In genomic region chr7:134547738-134548054, GRCh38 we compare ENCODE assay signal across 8 cellular contexts. TPM values are rescaled to one million over a fixed set of nuclear protein-coding genes. Genes with fewer than 3 reads are reported as not detected.
A peak's percentile ranks its signal among the peaks of the same experiment; 100 is the strongest.
DNase-seq lines count a peak whose midpoint lies in the region; ATAC-seq and TF ChIP-seq lines count a peak whose summit lies in the region.

No MANE protein-coding gene starts in this region.

- DNase-seq in AG04450 (ENCODE audit: low read depth, low spot score), result no peak
- DNase-seq in GM19240 (ENCODE audit: insufficient read length, low spot score), result peak; percentile 75
- DNase-seq in amniotic stem cell (lab: John Stamatoyannopoulos, UW), result peak; percentile 51
- no peak for DNase-seq in stimulated activated naive CD8-positive, alpha-beta T cell treated with anti-CD3 and anti-CD28 coated beads, Interleukin-15, amount 100 ng/mL, for 72 hours
- no peak for DNase-seq in stimulated activated CD8-positive, alpha-beta memory T cell treated with anti-CD3 and anti-CD28 coated beads, Interleukin-4, amount 100 ng/mL, for 48 hours
- no peak for DNase-seq in putamen (ENCODE audit: low spot score)

- no peak for TF ChIP-seq CTCF in AG04450 (IDR thresholded peaks at IDR 0.05; ENCODE audit: low read depth, low read length)

- POLR2A ChIA-PET in AG04450 (lab: Yijun Ruan, JAX), result no interaction called here

- H3K27ac ChIP-seq in AG04450 (ENCODE audit: low read depth, low read length), result peak overlapping the region; percentile 21

- CTCF ChIA-PET in AG04450 (lab: Charles Lee), result interaction anchor here (0.6 to 5.8 kb wide), 31 partner anchors 8 to 537 kb away, joined by 3 to 73 read pairs (median 5); partner anchors contain the start of gene AKR1B10

- peaks cover 42% of the 10 kb centered on the region for H3K27me3 Mint-ChIP-seq in stimulated activated naive CD8-positive, alpha-beta T cell treated with anti-CD3 and anti-CD28 coated beads, Interleukin-15, amount 100 ng/mL, for 72 hours

- H3K9me3 ChIP-seq in AG04450 (ENCODE audit: control insufficient read depth, insufficient read depth, low read length) (no peaks in the 10 kb centered on the region), iPS-18c (ENCODE audit: control insufficient read depth, insufficient read depth, low read length) (no peaks in the 10 kb centered on the region)

- H3K4me3 Mint-ChIP-seq in stimulated activated naive CD8-positive, alpha-beta T cell treated with anti-CD3 and anti-CD28 coated beads, Interleukin-15, amount 100 ng/mL, for 72 hours, result peak overlapping the region in 1 of 2 donors; percentile 38

- no peaks in the 10 kb centered on the region for H3K9me3 Mint-ChIP-seq in stimulated activated naive CD8-positive, alpha-beta T cell treated with anti-CD3 and anti-CD28 coated beads, Interleukin-15, amount 100 ng/mL, for 72 hours

- H3K27me3 ChIP-seq in AG04450 (ENCODE audit: control insufficient read depth, insufficient read depth, low read length), result peaks cover 20% of the 10 kb centered on the region

- peak; percentile 84 for ATAC-seq in HG03139 (IDR thresholded peaks at IDR 0.05; ENCODE audit: unreplicated experiment)
- ATAC-seq in stimulated activated naive CD8-positive, alpha-beta T cell treated with anti-CD3 and anti-CD28 coated beads, Interleukin-15, amount 100 ng/mL, for 72 hours, result peak; percentile 69

- H3K4me3 ChIP-seq in AG04450 (ENCODE audit: low read depth, low read length) (peak overlapping the region; percentile 65), iPS-18c (ENCODE audit: insufficient read depth, low read depth, low read length) (peak overlapping the region; percentile 62)

- no peaks in the 10 kb centered on the region for H3K4me1 Mint-ChIP-seq in stimulated activated naive CD8-positive, alpha-beta T cell treated with anti-CD3 and anti-CD28 coated beads, Interleukin-15, amount 100 ng/mL, for 72 hours

- H3K27ac Mint-ChIP-seq in stimulated activated naive CD8-positive, alpha-beta T cell treated with anti-CD3 and anti-CD28 coated beads, Interleukin-15, amount 100 ng/mL, for 72 hours, result no peak overlapping the region

RNA-seq across cellular contexts. Expression of gene AKR1B15, which starts 1.2 kb away (rescaled TPM):
- polyA plus RNA-seq in AG04450 (2011; rRNA removed), result 0.10 TPM in 1 of 2 replicates, not detected in the other
- not detected in 2 replicates for polyA minus RNA-seq in AG04450 (2011; rRNA and poly(A)+ RNA removed)

RNA-seq across cellular contexts. Expression of gene AKR1B10, which starts 20.3 kb away (rescaled TPM):
- 2.2 and 7.3 TPM in 2 replicates for polyA plus RNA-seq in AG04450 (2011; rRNA removed)
- 1.0 and 1.4 TPM in 2 replicates for polyA minus RNA-seq in AG04450 (2011; rRNA and poly(A)+ RNA removed)

Comparison
In these comparisons a context has a peak if more than half of its experiments do, and no peak if none do; other contexts are left out.
1. DNase-seq: peak in GM19240 (single experiment) and amniotic stem cell (single experiment); none in AG04450 (single experiment), stimulated activated naive CD8-positive, alpha-beta T cell treated with anti-CD3 and anti-CD28 coated beads, Interleukin-15, amount 100 ng/mL, for 72 hours (0 of 2), stimulated activated CD8-positive, alpha-beta memory T cell treated with anti-CD3 and anti-CD28 coated beads, Interleukin-4, amount 100 ng/mL, for 48 hours (single experiment) and putamen (single experiment).